In the genomic region with DNA sequence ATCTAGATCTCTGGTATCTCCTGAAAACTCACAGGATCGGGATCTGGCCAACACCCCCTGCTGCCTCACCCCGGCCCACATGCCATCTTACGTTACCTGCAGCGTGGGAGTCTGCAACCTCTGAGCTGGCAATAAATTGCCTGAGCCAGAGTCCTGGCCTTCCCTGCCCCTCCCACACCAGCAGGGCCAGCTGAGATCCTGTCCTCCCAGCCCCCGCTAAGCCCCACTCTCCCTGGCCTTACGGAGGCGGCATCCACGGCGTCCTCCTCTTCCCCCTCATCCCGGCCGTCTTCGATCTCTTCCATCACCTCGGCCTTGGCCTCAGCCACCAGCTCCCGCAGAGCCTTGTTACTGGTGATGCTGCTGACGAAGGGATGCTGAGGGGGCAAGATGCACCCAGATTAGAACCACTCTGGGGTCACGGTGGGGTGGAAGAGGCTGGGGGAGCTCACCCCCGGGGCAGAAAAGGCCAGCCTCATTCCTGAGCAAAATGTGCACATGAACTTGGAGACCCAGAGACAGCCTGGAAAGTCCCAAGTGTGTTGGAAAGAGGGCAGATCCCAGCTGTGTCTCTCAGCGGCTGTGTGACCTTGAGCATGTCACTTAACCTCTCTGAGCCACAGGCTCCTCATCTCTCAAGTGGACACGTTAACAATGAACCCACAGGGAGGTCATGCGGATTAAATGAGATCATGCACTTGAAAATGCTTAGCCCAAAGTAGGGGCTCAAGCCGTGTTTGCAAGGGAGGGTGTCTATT, we compare ENCODE assay signal across 1 cellular context.
TF ChIP-seq lines count a peak whose summit lies in the region.

No MANE protein-coding gene starts in this region.

TF ChIP-seq in H1, 55 proteins besides CTCF, POLR2A, EP300 and RAD21:
- TF ChIP-seq KDM1A (IDR thresholded peaks at IDR 0.05; ENCODE audit: borderline replicate concordance, low read length), result peak; percentile 45; the same call in 1 of the 2 replicates
- no peak for TF ChIP-seq GABPA (IDR thresholded peaks at IDR 0.05; ENCODE audit: borderline replicate concordance, insufficient read depth, low read length)
- TF ChIP-seq ASH2L (IDR thresholded peaks at IDR 0.05; ENCODE audit: low read length), result no peak
- TF ChIP-seq KDM4A (IDR thresholded peaks at IDR 0.05; ENCODE audit: low read depth, low read length, severe bottlenecking), result no peak
- TF ChIP-seq TAF7 (optimal IDR thresholded peaks at IDR 0.05; ENCODE audit: borderline replicate concordance, low read depth, low read length), result no peak
